ENCODE assay signal across 18 cellular contexts in genomic region chr1:13628711-13629110, GRCh38. TPM values are rescaled to one million over a fixed set of nuclear protein-coding genes. Genes with fewer than 3 reads are reported as not detected.
DNase-seq lines count a peak whose midpoint lies in the region; ATAC-seq and TF ChIP-seq lines count a peak whose summit lies in the region.
"Had no signal": no experiment of that assay in that cellular context is flagged by ENCODE, and none has a peak within 500 bp of the region (broad histone marks: within the 10 kb centered on the region; RNA-seq: fewer than 3 reads in every experiment).

No MANE protein-coding gene starts in this region.

- ATAC-seq in PC-3 = peak; percentile 90
- no peak for ATAC-seq in HG02763 (IDR thresholded peaks at IDR 0.05; ENCODE audit: unreplicated experiment)
- ATAC-seq: Right ventricle myocardium inferior had no signal

- no peak overlapping the region for H3K4me3 ChIP-seq in PC-3 (ENCODE audit: low read length)
- H3K4me3 ChIP-seq: PC-9 had no signal

- TF ChIP-seq CTCF in PC-3 (conservative IDR thresholded peaks at IDR 0.05; ENCODE audit: low read depth, low read length) = no peak

- H3K4me1 ChIP-seq in PC-3 (ENCODE audit: insufficient read depth, low read length) = peaks cover 19% of the 10 kb centered on the region

- no peak overlapping the region for H2AFZ ChIP-seq in PC-3 (ENCODE audit: low read length)
- H2AFZ ChIP-seq: PC-9 had no signal

- peak overlapping the region; percentile 60 for H3K9ac ChIP-seq in PC-3 (ENCODE audit: low read length)
- H3K9ac ChIP-seq: SK-N-SH had no signal

- no TSS peak for BruUV-seq in PC-3 (replicated peaks; lab: Mats Ljungman, UMichigan)

- intact Hi-C loops in PC-3 (cut with micrococcal nuclease) = no loop called here

- H4K20me1 ChIP-seq in PC-3 (ENCODE audit: low read length) = no peaks in the 10 kb centered on the region

- peak overlapping the region; percentile 92 for H3K27ac ChIP-seq in PC-3 (ENCODE audit: low read length)
- H3K27ac ChIP-seq: C4-2B, PC-9 had no signal

- H3K27me3 ChIP-seq in PC-3 (ENCODE audit: low read length) = no peaks in the 10 kb centered on the region

- H3K36me3 ChIP-seq in PC-3 (ENCODE audit: low read depth, low read length) = no peaks in the 10 kb centered on the region

- no peaks in the 10 kb centered on the region for H3K9me2 ChIP-seq in PC-3 (replicated peaks; ENCODE audit: low read length)
- H3K9me2 ChIP-seq: SK-N-SH had no signal

- H3K9me3 ChIP-seq in PC-3 (ENCODE audit: low read length) = no peaks in the 10 kb centered on the region
- H3K9me3 ChIP-seq: SK-N-SH had no signal

- H3K79me2 ChIP-seq in PC-3 (ENCODE audit: low read length) = no peaks in the 10 kb centered on the region

- DNase-seq in HK-2 (ENCODE audit: unreplicated experiment) = peak; percentile 10
- DNase-seq in PC-3 = peak; percentile 92
- peak; percentile 95 to 100 for DNase-seq in dermis microvascular lymphatic vessel endothelial cell (ENCODE audit: low read depth in 2 of 2)
- DNase-seq in renal cortical epithelial cell (ENCODE audit: low read depth) = peak; percentile 59
- no peak for DNase-seq in stimulated activated CD4-positive, alpha-beta T cell treated with anti-CD3 and anti-CD28 coated beads, Interleukin-15, amount 100 ng/mL, for 24 hours
- DNase-seq in superior temporal gyrus (ENCODE audit: extremely low spot score) = no peak
- DNase-seq: DMS153, EL, KBM-7, NCI-H1048, NCI-H146, NCI-H2081, NCI-H510A treated with DMSO at 0.1 percent for 48 hours, PC-9, SK-N-SH had no signal

- peak overlapping the region; percentile 40 for H3K4me2 ChIP-seq in PC-3 (ENCODE audit: low read length)
- H3K4me2 ChIP-seq: PC-9, SK-N-SH had no signal

- no peaks in the 10 kb centered on the region for H3F3A ChIP-seq in PC-3 (ENCODE audit: low read length, unreplicated experiment)

- CTCF ChIA-PET in PC-3 (lab: Charles Lee) = no interaction called here

- POLR2A ChIA-PET in PC-3 (lab: Charles Lee; ENCODE audit: unreplicated experiment) = no interaction called here

RNA-seq across cellular contexts. Expression of gene PDPN, which starts 45.1 kb away (rescaled TPM):
- total RNA-seq in PC-3 (2014; rRNA removed) = 0.29 and 0.47 TPM in 2 replicates
- total RNA-seq in dermis microvascular lymphatic vessel endothelial cell = 70.3 and 118 TPM in 2 replicates
- 0.87 and 2.4 TPM in 2 replicates for total RNA-seq in renal cortical epithelial cell
- total RNA-seq: PC-9 had no signal

Comparison
In these comparisons a context has a peak if more than half of its experiments do, and no peak if none do; other contexts are left out.
1. DNase-seq: peak in HK-2 (single experiment), PC-3 (single experiment), dermis microvascular lymphatic vessel endothelial cell (2 of 2) and renal cortical epithelial cell (single experiment); none in stimulated activated CD4-positive, alpha-beta T cell treated with anti-CD3 and anti-CD28 coated beads, Interleukin-15, amount 100 ng/mL, for 24 hours (single experiment) and superior temporal gyrus (single experiment).
2. RNA of gene PDPN, which starts 45.1 kb away (total RNA-seq): 70.3 to 118 TPM in dermis microvascular lymphatic vessel endothelial cell; 0.87 to 2.4 TPM in renal cortical epithelial cell and 0.29 to 0.47 TPM in PC-3; every median in the first group is over 10 times any median in the second.